In the genomic region with DNA sequence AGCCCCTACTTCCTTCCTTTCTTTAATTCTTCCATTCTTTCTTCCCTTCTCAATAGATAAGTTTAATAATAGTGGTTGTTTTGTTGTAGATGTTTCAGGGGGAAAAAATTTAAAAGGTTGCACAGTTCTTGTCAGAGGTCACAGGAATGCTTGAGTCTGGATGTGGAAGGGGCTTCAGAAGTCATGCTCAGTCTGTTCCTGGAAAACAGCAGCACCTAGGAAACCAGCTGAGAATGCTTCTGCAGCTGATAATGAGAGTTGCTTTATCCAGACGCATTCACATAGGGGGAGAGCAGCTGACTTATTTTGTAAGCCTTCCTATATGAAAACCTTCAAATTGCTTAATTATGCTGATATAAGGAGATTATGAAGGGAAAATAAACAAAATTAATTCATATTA, we compare ENCODE assay signal across 14 cellular contexts.
A peak's percentile ranks its signal among the peaks of the same experiment; 100 is the strongest.
DNase-seq lines count a peak whose midpoint lies in the region; ATAC-seq and TF ChIP-seq lines count a peak whose summit lies in the region.
"Had no signal": no experiment of that assay in that cellular context is flagged by ENCODE, and none has a peak within 500 bp of the region (broad histone marks: within the 10 kb centered on the region; RNA-seq: fewer than 3 reads in every experiment).

No MANE protein-coding gene starts in this region.

- peaks cover 9% of the 10 kb centered on the region for H3K9me3 ChIP-seq in left ventricle myocardium inferior (replicated peaks)
- H3K9me3 ChIP-seq: breast epithelium, spleen had no signal

- no peaks in the 10 kb centered on the region for H3K36me3 ChIP-seq in left ventricle myocardium inferior
- H3K36me3 ChIP-seq: breast epithelium, spleen had no signal

- TF ChIP-seq CTCF in left ventricle myocardium inferior (IDR thresholded peaks at IDR 0.05; ENCODE audit: borderline replicate concordance): no peak
- TF ChIP-seq CTCF in endothelial cell (IDR thresholded peaks at IDR 0.05; ENCODE audit: unreplicated experiment): no peak
- TF ChIP-seq CTCF in nephron (IDR thresholded peaks at IDR 0.05; ENCODE audit: unreplicated experiment in 3 of 3): no peak

- peaks cover 8% of the 10 kb centered on the region for H3K4me1 ChIP-seq in left ventricle myocardium inferior
- H3K4me1 ChIP-seq: breast epithelium had no signal

- H3K4me3 ChIP-seq in left ventricle myocardium inferior: peak overlapping the region; percentile 10
- H3K4me3 ChIP-seq: breast epithelium, spleen had no signal

- H3K27ac ChIP-seq in left ventricle myocardium inferior (replicated peaks): peak overlapping the region; percentile 36
- H3K27ac ChIP-seq: spleen had no signal

- intact Hi-C loops in left ventricle myocardium inferior (cut with micrococcal nuclease) (loop anchor here (5.0 to 10.0 kb wide), 2 partner anchors 448 to 885 kb away; a partner anchor contains a TSS), Right ventricle myocardium superior (cut with DNase I) (loop anchor here (10.0 kb wide), 2 partner anchors 458 to 888 kb away; no protein-coding TSS in a partner anchor)
- intact Hi-C loops in activated T-helper 1 cell treated with anti-CD3 and anti-CD28 coated beads, Interleukin-12 subunit alpha, Interleukin-12 subunit beta, Interleukin-2, Interleukin-4 antibody, amounts not matched to agents 30 ng/mL and 10 ng/mL and 1 ng/mL, durations not matched to agents 14 hours and 24 hours and 36 hours (cut with micrococcal nuclease): no loop called here

- in situ Hi-C loops in G401 (cut with HindIII; ENCODE audit: low sequenced_read_pairs): no loop called here

- no peaks in the 10 kb centered on the region for H3K27me3 ChIP-seq in left ventricle myocardium inferior (ENCODE audit: low read depth)
- H3K27me3 ChIP-seq: breast epithelium, spleen had no signal

- H3K36me3 Mint-ChIP-seq in endothelial cell (ENCODE audit: low read depth, unreplicated experiment): no peaks in the 10 kb centered on the region
- H3K36me3 Mint-ChIP-seq in nephron (ENCODE audit: low read depth): peaks cover 9% of the 10 kb centered on the region
- no peaks in the 10 kb centered on the region for H3K36me3 Mint-ChIP-seq in activated T-helper 1 cell treated with anti-CD3 and anti-CD28 coated beads, Interleukin-12 subunit alpha, Interleukin-12 subunit beta, Interleukin-2, Interleukin-4 antibody, amounts not matched to agents 30 ng/mL and 10 ng/mL and 1 ng/mL, durations not matched to agents 14 hours and 24 hours and 36 hours (ENCODE audit: low read depth)
- H3K36me3 Mint-ChIP-seq: immature natural killer cell; naive thymus-derived CD4-positive, alpha-beta T cell had no signal

- ATAC-seq in Right ventricle myocardium superior (ENCODE audit: poor library complexity): no peak
- ATAC-seq: naive thymus-derived CD4-positive, alpha-beta T cell had no signal

- H3K27me3 Mint-ChIP-seq in endothelial cell (ENCODE audit: unreplicated experiment) (no peaks in the 10 kb centered on the region), nephron (ENCODE audit: low read depth) (no peaks in the 10 kb centered on the region)
- no peaks in the 10 kb centered on the region for H3K27me3 Mint-ChIP-seq in activated T-helper 1 cell treated with anti-CD3 and anti-CD28 coated beads, Interleukin-12 subunit alpha, Interleukin-12 subunit beta, Interleukin-2, Interleukin-4 antibody, amounts not matched to agents 30 ng/mL and 10 ng/mL and 1 ng/mL, durations not matched to agents 14 hours and 24 hours and 36 hours (ENCODE audit: insufficient read depth)
- H3K27me3 Mint-ChIP-seq: naive thymus-derived CD4-positive, alpha-beta T cell had no signal

- DNase-seq in left ventricle myocardium inferior: no peak
- no peak for DNase-seq in Right ventricle myocardium superior
- DNase-seq in endothelial cell (ENCODE audit: low spot score): no peak
- DNase-seq in NCI-H774 (lab: John Stamatoyannopoulos, UW): no peak
- DNase-seq in T-helper 1 cell: no peak
- no peak for DNase-seq in activated T-helper 1 cell treated with anti-CD3 and anti-CD28 coated beads, Interleukin-12 subunit alpha, Interleukin-12 subunit beta, Interleukin-2, Interleukin-4 antibody, amounts not matched to agents 30 ng/mL and 10 ng/mL and 1 ng/mL, durations not matched to agents 14 hours and 24 hours and 36 hours (ENCODE audit: low spot score)
- no peak for DNase-seq in G401 (ENCODE audit: low spot score)
- DNase-seq: activated CD4-positive, alpha-beta T cell treated with anti-CD3 and anti-CD28 coated beads for 4 hours; immature natural killer cell; naive thymus-derived CD4-positive, alpha-beta T cell; NCI-H1694; spleen had no signal

- H3K27ac Mint-ChIP-seq in endothelial cell (ENCODE audit: unreplicated experiment) (peak overlapping the region; percentile 12), nephron (peak overlapping the region; percentile 84 to 98 (median 96))
- H3K27ac Mint-ChIP-seq in activated T-helper 1 cell treated with anti-CD3 and anti-CD28 coated beads, Interleukin-12 subunit alpha, Interleukin-12 subunit beta, Interleukin-2, Interleukin-4 antibody, amounts not matched to agents 30 ng/mL and 10 ng/mL and 1 ng/mL, durations not matched to agents 14 hours and 24 hours and 36 hours: no peak overlapping the region
- H3K27ac Mint-ChIP-seq: immature natural killer cell; naive thymus-derived CD4-positive, alpha-beta T cell had no signal

- H3K4me3 Mint-ChIP-seq in endothelial cell (ENCODE audit: unreplicated experiment): no peak overlapping the region
- peak overlapping the region; percentile 1 to 67 (median 55) for H3K4me3 Mint-ChIP-seq in nephron
- no peak overlapping the region for H3K4me3 Mint-ChIP-seq in activated T-helper 1 cell treated with anti-CD3 and anti-CD28 coated beads, Interleukin-12 subunit alpha, Interleukin-12 subunit beta, Interleukin-2, Interleukin-4 antibody, amounts not matched to agents 30 ng/mL and 10 ng/mL and 1 ng/mL, durations not matched to agents 14 hours and 24 hours and 36 hours
- H3K4me3 Mint-ChIP-seq: immature natural killer cell; naive thymus-derived CD4-positive, alpha-beta T cell had no signal

- H3K9me3 Mint-ChIP-seq in endothelial cell (ENCODE audit: unreplicated experiment) (no peaks in the 10 kb centered on the region), nephron (no peaks in the 10 kb centered on the region)
- no peaks in the 10 kb centered on the region for H3K9me3 Mint-ChIP-seq in activated T-helper 1 cell treated with anti-CD3 and anti-CD28 coated beads, Interleukin-12 subunit alpha, Interleukin-12 subunit beta, Interleukin-2, Interleukin-4 antibody, amounts not matched to agents 30 ng/mL and 10 ng/mL and 1 ng/mL, durations not matched to agents 14 hours and 24 hours and 36 hours
- H3K9me3 Mint-ChIP-seq: naive thymus-derived CD4-positive, alpha-beta T cell had no signal

- H3K4me1 Mint-ChIP-seq in endothelial cell (ENCODE audit: unreplicated experiment) (peaks cover 18% of the 10 kb centered on the region), nephron (peaks cover 20% of the 10 kb centered on the region)
- no peaks in the 10 kb centered on the region for H3K4me1 Mint-ChIP-seq in activated T-helper 1 cell treated with anti-CD3 and anti-CD28 coated beads, Interleukin-12 subunit alpha, Interleukin-12 subunit beta, Interleukin-2, Interleukin-4 antibody, amounts not matched to agents 30 ng/mL and 10 ng/mL and 1 ng/mL, durations not matched to agents 14 hours and 24 hours and 36 hours (ENCODE audit: low read depth)
- H3K4me1 Mint-ChIP-seq: immature natural killer cell; naive thymus-derived CD4-positive, alpha-beta T cell had no signal

Comparison
In these comparisons a context has a peak if more than half of its experiments do, and no peak if none do; other contexts are left out.
1. H3K4me3 Mint-ChIP-seq: peak in nephron (3 of 3); none in endothelial cell (single experiment) and activated T-helper 1 cell treated with anti-CD3 and anti-CD28 coated beads, Interleukin-12 subunit alpha, Interleukin-12 subunit beta, Interleukin-2, Interleukin-4 antibody, amounts not matched to agents 30 ng/mL and 10 ng/mL and 1 ng/mL, durations not matched to agents 14 hours and 24 hours and 36 hours (single experiment).